1 cellular context compared by ENCODE assay signal in the genomic region with DNA sequence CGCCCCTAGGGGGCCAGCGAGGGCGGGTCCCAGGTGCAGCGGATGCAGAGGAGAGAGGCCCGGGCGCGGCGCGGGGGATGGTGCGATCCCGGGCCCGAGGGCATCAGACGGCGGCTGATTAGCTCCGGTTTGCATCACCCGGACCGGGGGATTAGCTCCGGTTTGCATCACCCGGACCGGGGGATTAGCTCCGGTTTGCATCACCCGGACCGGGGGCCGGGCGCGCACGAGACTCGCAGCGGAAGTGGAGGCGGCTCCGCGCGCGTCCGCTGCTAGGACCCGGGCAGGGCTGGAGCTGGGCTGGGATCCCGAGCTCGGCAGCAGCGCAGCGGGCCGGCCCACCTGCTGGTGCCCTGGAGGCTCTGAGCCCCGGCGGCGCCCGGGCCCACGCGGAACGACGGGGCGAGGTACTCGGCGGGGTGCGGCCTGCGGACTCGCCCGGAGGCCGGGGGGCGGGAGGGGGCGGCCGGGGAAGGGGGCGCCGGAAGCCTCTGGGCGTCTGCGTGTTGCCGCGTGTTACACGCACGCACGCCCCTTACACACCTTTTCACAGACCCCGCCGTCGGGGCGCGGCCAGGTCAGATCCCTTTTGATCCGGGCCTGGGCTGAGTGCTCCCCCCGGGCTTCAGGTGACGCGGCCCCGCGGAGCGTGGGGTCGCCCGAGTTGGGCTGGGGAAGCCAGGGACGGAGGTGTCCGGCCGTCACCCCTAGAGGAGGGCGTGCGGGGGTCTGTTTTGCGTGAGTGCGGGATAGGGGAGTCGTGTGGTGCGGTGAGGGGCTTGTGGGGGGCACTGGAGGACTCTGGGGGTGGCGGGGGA.
A peak's percentile ranks its signal among the peaks of the same experiment; 100 is the strongest.
TF ChIP-seq lines count a peak whose summit lies in the region.

No MANE protein-coding gene starts in this region.

TF ChIP-seq in GM12878, 131 proteins besides CTCF, POLR2A, EP300 and RAD21 (continued from another document):
- TF ChIP-seq, protein P1, sequence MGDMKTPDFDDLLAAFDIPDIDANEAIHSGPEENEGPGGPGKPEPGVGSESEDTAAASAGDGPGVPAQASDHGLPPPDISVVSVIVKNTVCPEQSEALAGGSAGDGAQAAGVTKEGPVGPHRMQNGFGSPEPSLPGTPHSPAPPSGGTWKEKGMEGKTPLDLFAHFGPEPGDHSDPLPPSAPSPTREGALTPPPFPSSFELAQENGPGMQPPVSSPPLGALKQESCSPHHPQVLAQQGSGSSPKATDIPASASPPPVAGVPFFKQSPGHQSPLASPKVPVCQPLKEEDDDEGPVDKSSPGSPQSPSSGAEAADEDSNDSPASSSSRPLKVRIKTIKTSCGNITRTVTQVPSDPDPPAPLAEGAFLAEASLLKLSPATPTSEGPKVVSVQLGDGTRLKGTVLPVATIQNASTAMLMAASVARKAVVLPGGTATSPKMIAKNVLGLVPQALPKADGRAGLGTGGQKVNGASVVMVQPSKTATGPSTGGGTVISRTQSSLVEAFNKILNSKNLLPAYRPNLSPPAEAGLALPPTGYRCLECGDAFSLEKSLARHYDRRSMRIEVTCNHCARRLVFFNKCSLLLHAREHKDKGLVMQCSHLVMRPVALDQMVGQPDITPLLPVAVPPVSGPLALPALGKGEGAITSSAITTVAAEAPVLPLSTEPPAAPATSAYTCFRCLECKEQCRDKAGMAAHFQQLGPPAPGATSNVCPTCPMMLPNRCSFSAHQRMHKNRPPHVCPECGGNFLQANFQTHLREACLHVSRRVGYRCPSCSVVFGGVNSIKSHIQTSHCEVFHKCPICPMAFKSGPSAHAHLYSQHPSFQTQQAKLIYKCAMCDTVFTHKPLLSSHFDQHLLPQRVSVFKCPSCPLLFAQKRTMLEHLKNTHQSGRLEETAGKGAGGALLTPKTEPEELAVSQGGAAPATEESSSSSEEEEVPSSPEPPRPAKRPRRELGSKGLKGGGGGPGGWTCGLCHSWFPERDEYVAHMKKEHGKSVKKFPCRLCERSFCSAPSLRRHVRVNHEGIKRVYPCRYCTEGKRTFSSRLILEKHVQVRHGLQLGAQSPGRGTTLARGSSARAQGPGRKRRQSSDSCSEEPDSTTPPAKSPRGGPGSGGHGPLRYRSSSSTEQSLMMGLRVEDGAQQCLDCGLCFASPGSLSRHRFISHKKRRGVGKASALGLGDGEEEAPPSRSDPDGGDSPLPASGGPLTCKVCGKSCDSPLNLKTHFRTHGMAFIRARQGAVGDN (IDR thresholded peaks at IDR 0.05): no peak
- TF ChIP-seq STAT3 (IDR thresholded peaks at IDR 0.05; ENCODE audit: low read depth, low read length) (no peak), POLR2AphosphoS2 (IDR thresholded peaks at IDR 0.05; ENCODE audit: low read depth, low read length) (no peak), JUNB (IDR thresholded peaks at IDR 0.05) (no peak), ZNF384 (IDR thresholded peaks at IDR 0.05; ENCODE audit: borderline replicate concordance, low read depth, low read length) (no peak), FOS (IDR thresholded peaks at IDR 0.05; ENCODE audit: borderline replicate concordance, extremely low read depth, insufficient read length) (no peak), RAD51 (IDR thresholded peaks at IDR 0.05) (no peak), BACH1 (IDR thresholded peaks at IDR 0.05; ENCODE audit: borderline replicate concordance) (0 out of 2 replicates have a peak, but pooled peaks have one; percentile 45)
- TF ChIP-seq, protein P2, sequence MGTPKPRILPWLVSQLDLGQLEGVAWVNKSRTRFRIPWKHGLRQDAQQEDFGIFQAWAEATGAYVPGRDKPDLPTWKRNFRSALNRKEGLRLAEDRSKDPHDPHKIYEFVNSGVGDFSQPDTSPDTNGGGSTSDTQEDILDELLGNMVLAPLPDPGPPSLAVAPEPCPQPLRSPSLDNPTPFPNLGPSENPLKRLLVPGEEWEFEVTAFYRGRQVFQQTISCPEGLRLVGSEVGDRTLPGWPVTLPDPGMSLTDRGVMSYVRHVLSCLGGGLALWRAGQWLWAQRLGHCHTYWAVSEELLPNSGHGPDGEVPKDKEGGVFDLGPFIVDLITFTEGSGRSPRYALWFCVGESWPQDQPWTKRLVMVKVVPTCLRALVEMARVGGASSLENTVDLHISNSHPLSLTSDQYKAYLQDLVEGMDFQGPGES (IDR thresholded peaks at IDR 0.05): no peak
- TF ChIP-seq, protein P3, sequence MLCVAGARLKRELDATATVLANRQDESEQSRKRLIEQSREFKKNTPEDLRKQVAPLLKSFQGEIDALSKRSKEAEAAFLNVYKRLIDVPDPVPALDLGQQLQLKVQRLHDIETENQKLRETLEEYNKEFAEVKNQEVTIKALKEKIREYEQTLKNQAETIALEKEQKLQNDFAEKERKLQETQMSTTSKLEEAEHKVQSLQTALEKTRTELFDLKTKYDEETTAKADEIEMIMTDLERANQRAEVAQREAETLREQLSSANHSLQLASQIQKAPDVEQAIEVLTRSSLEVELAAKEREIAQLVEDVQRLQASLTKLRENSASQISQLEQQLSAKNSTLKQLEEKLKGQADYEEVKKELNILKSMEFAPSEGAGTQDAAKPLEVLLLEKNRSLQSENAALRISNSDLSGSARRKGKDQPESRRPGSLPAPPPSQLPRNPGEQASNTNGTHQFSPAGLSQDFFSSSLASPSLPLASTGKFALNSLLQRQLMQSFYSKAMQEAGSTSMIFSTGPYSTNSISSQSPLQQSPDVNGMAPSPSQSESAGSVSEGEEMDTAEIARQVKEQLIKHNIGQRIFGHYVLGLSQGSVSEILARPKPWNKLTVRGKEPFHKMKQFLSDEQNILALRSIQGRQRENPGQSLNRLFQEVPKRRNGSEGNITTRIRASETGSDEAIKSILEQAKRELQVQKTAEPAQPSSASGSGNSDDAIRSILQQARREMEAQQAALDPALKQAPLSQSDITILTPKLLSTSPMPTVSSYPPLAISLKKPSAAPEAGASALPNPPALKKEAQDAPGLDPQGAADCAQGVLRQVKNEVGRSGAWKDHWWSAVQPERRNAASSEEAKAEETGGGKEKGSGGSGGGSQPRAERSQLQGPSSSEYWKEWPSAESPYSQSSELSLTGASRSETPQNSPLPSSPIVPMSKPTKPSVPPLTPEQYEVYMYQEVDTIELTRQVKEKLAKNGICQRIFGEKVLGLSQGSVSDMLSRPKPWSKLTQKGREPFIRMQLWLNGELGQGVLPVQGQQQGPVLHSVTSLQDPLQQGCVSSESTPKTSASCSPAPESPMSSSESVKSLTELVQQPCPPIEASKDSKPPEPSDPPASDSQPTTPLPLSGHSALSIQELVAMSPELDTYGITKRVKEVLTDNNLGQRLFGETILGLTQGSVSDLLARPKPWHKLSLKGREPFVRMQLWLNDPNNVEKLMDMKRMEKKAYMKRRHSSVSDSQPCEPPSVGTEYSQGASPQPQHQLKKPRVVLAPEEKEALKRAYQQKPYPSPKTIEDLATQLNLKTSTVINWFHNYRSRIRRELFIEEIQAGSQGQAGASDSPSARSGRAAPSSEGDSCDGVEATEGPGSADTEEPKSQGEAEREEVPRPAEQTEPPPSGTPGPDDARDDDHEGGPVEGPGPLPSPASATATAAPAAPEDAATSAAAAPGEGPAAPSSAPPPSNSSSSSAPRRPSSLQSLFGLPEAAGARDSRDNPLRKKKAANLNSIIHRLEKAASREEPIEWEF (IDR thresholded peaks at IDR 0.05; ENCODE audit: insufficient replicate concordance, low read depth, low read length): no peak
- TF ChIP-seq, protein P4, sequence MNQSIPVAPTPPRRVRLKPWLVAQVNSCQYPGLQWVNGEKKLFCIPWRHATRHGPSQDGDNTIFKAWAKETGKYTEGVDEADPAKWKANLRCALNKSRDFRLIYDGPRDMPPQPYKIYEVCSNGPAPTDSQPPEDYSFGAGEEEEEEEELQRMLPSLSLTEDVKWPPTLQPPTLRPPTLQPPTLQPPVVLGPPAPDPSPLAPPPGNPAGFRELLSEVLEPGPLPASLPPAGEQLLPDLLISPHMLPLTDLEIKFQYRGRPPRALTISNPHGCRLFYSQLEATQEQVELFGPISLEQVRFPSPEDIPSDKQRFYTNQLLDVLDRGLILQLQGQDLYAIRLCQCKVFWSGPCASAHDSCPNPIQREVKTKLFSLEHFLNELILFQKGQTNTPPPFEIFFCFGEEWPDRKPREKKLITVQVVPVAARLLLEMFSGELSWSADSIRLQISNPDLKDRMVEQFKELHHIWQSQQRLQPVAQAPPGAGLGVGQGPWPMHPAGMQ (IDR thresholded peaks at IDR 0.05; ENCODE audit: borderline replicate concordance): no peak
